ENCODE assay signal across 12 cellular contexts in genomic region chr7:5702876-5703571, GRCh38.
A peak's percentile ranks its signal among the peaks of the same experiment; 100 is the strongest.
DNase-seq lines count a peak whose midpoint lies in the region; ATAC-seq, FAIRE-seq and TF ChIP-seq lines count a peak whose summit lies in the region.
"Had no signal": no experiment of that assay in that cellular context is flagged by ENCODE, and none has a peak within 500 bp of the region (broad histone marks: within the 10 kb centered on the region; RNA-seq: fewer than 3 reads in every experiment).

No MANE protein-coding gene starts in this region.

- H4K12ac ChIP-seq in trophoblast cell (ENCODE audit: low read depth, low read length) = no peak overlapping the region

- in situ Hi-C loops in GM23248 (cut with MboI) = no loop called here

- H3K9me3 ChIP-seq in GM23248 (ENCODE audit: low read depth) (no peaks in the 10 kb centered on the region), PC-9 (ENCODE audit: insufficient read depth, low read depth) (no peaks in the 10 kb centered on the region), trophoblast cell (ENCODE audit: insufficient read depth, low read depth, low read length) (no peaks in the 10 kb centered on the region)

- H4K8ac ChIP-seq in trophoblast cell (ENCODE audit: low read depth, low read length) = peak overlapping the region; percentile 19

- no peak overlapping the region for H3K23ac ChIP-seq in trophoblast cell (ENCODE audit: low read length)

- no peak for ATAC-seq in GM18870 (IDR thresholded peaks at IDR 0.05; ENCODE audit: unreplicated experiment)
- no peak for ATAC-seq in HG03565 (IDR thresholded peaks at IDR 0.05; ENCODE audit: unreplicated experiment)
- ATAC-seq: K562 had no signal

- peaks cover 18% of the 10 kb centered on the region for H3K4me1 ChIP-seq in GM23248 (ENCODE audit: insufficient read depth)
- H3K4me1 ChIP-seq in PC-9 (replicated peaks; ENCODE audit: insufficient read depth) = peaks cover 8% of the 10 kb centered on the region
- peaks cover 2 to 3% of the 10 kb centered on the region in 2 experiments for H3K4me1 ChIP-seq in trophoblast cell (ENCODE audit: control insufficient read depth in 1 of 2, insufficient read depth in 2 of 2, low read length in 2 of 2)

- H3K9me2 ChIP-seq in GM23248 (ENCODE audit: insufficient read depth) (no peaks in the 10 kb centered on the region), PC-9 (ENCODE audit: insufficient read depth) (no peaks in the 10 kb centered on the region)

- no peak overlapping the region for H4K91ac ChIP-seq in trophoblast cell (ENCODE audit: low read depth, low read length)

- no peak for TF ChIP-seq CTCF in PC-9 (conservative IDR thresholded peaks at IDR 0.05)

- H3K18ac ChIP-seq in trophoblast cell (ENCODE audit: low read length) = no peak overlapping the region

- H2AFZ ChIP-seq in GM23248 = no peak overlapping the region
- H2AFZ ChIP-seq in PC-9 = no peak overlapping the region
- H2AFZ ChIP-seq in trophoblast cell (ENCODE audit: insufficient read depth, low read length, poor library complexity) = no peak overlapping the region

- peaks cover 46% of the 10 kb centered on the region for H3K79me2 ChIP-seq in GM23248 (ENCODE audit: insufficient read depth)
- H3K79me2 ChIP-seq in PC-9 (ENCODE audit: low read depth) = no peaks in the 10 kb centered on the region
- H3K79me2 ChIP-seq in trophoblast cell (ENCODE audit: control insufficient read depth, insufficient read depth, low read length, poor library complexity) = peaks cover 2% of the 10 kb centered on the region

- H2BK5ac ChIP-seq in trophoblast cell (ENCODE audit: low read depth, low read length, poor library complexity) = no peak overlapping the region

- peak overlapping the region; percentile 24; the same call in 1 of the 2 replicates for H3K27ac ChIP-seq in GM23248
- H3K27ac ChIP-seq in PC-9 = no peak overlapping the region
- H3K27ac ChIP-seq in trophoblast cell (ENCODE audit: low read depth, low read length) = no peak overlapping the region

- 73 to 79% methylated on average over 7 of the region's 7 CpGs for WGBS in GM23248 (ENCODE audit: low coverage in 1 of 2, low lambda C conversion rate in 2 of 2, missing lambda C conversion rate in 2 of 2), 2 experiments
- WGBS in trophoblast cell (ENCODE audit: extremely low coverage, insufficient coverage, insufficient read length) = no CpG with 5 or more reads among the region's 7 CpGs

- FAIRE-seq in HTR-8/SVneo (lab: Jason Lieb, UNC) = no peak
- FAIRE-seq: K562 had no signal

- no peak overlapping the region for H3K4me2 ChIP-seq in GM23248 (ENCODE audit: unreplicated experiment)
- H3K4me2 ChIP-seq in PC-9 = no peak overlapping the region
- H3K4me2 ChIP-seq in trophoblast cell (ENCODE audit: low read length) = no peak overlapping the region

- H2AK5ac ChIP-seq in trophoblast cell (ENCODE audit: low read length) = no peak overlapping the region

- intact Hi-C loops in PC-9 (cut with micrococcal nuclease; ENCODE audit: unreplicated experiment) = no loop called here
- intact Hi-C loops in head of caudate nucleus (cut with DNase I) = loop anchor here (5.0 kb wide), 1 partner anchor 206 kb away; no protein-coding TSS in a partner anchor

- CTCF ChIA-PET in PC-9 (lab: Charles Lee) = interaction anchor here (0.6 to 2.7 kb wide), 4 partner anchors 9 to 857 kb away, joined by 4 to 12 read pairs (median 9); no protein-coding TSS in a partner anchor

- H3K36me3 ChIP-seq in GM23248 (ENCODE audit: low read depth) (no peaks in the 10 kb centered on the region), PC-9 (ENCODE audit: low read depth) (peaks cover 14% of the 10 kb centered on the region; the same call in 1 of the 2 replicates), trophoblast cell (ENCODE audit: control insufficient read depth in 1 of 2, insufficient read depth in 2 of 2, low read length in 2 of 2) (peaks cover 10 to 20% of the 10 kb centered on the region in 2 experiments)

- no peak overlapping the region for H3K14ac ChIP-seq in trophoblast cell (ENCODE audit: low read length)

- H4K20me1 ChIP-seq in GM23248 (ENCODE audit: insufficient read depth) (no peaks in the 10 kb centered on the region), PC-9 (ENCODE audit: insufficient read depth) (peaks cover 6% of the 10 kb centered on the region; the same call in 1 of the 2 replicates)

- POLR2A ChIA-PET in PC-9 (lab: Charles Lee; ENCODE audit: unreplicated experiment) = interaction anchor here (0.5 to 0.6 kb wide), 2 partner anchors 81 to 307 kb away, joined by 4 to 6 read pairs; no protein-coding TSS in a partner anchor

- no TSS peak for BruUV-seq in PC-9 (replicated peaks; lab: Mats Ljungman, UMichigan)

- H2BK12ac ChIP-seq in trophoblast cell (ENCODE audit: low read length) = no peak overlapping the region

- no peak overlapping the region for H3K4ac ChIP-seq in trophoblast cell (ENCODE audit: low read depth, low read length)

- H3F3A ChIP-seq in GM23248 (ENCODE audit: insufficient read depth) = peaks cover 44% of the 10 kb centered on the region
- peaks cover 21% of the 10 kb centered on the region for H3F3A ChIP-seq in PC-9 (ENCODE audit: insufficient read depth, low read depth)

- no peak overlapping the region for H2BK120ac ChIP-seq in trophoblast cell (ENCODE audit: insufficient read depth, low read length, poor library complexity)

- no peaks in the 10 kb centered on the region for H3K79me1 ChIP-seq in trophoblast cell (ENCODE audit: low read length)

- DNase-seq in GM23248 = peak; percentile 65
- DNase-seq in PC-9 = peak; percentile 53 to 55
- peak; percentile 78 to 98 (median 91) for DNase-seq in head of caudate nucleus
- peak; percentile 30 to 61 for DNase-seq in trophoblast cell
- no peak for DNase-seq in HTR-8/SVneo (ENCODE audit: insufficient read length, low spot score)
- DNase-seq in HuH-7.5 (ENCODE audit: low spot score) = no peak
- DNase-seq: activated CD8-positive, alpha-beta memory T cell treated with anti-CD3 and anti-CD28 coated beads, Interleukin-2, amount 50 U/mL, for 48 hours; GDM1; SIG-M5 had no signal

- H3K9ac ChIP-seq in GM23248 = no peak overlapping the region
- H3K9ac ChIP-seq in trophoblast cell (ENCODE audit: low read length) = no peak overlapping the region

- H3K27me3 ChIP-seq in GM23248 (replicated peaks; ENCODE audit: insufficient read depth) = no peaks in the 10 kb centered on the region
- H3K27me3 ChIP-seq in PC-9 (ENCODE audit: insufficient read depth, low read depth) = no peaks in the 10 kb centered on the region
- no peaks in the 10 kb centered on the region for H3K27me3 ChIP-seq in trophoblast cell (ENCODE audit: insufficient read depth, low read length)

- no peak overlapping the region for H3K4me3 ChIP-seq in GM23248
- no peak overlapping the region for H3K4me3 ChIP-seq in PC-9
- H3K4me3 ChIP-seq in trophoblast cell (ENCODE audit: low read depth, low read length) = no peak overlapping the region
- H3K4me3 ChIP-seq: K562 had no signal

Comparison
In these comparisons a context has a peak if more than half of its experiments do, and no peak if none do; other contexts are left out.
1. DNase-seq: peak in GM23248 (single experiment), PC-9 (2 of 2), head of caudate nucleus (42 of 42) and trophoblast cell (2 of 2); none in HTR-8/SVneo (single experiment) and HuH-7.5 (single experiment).